In genomic region chr13:79581870-79582315, GRCh38 we compare ENCODE assay signal across 15 cellular contexts.
DNase-seq lines count a peak whose midpoint lies in the region; TF ChIP-seq lines count a peak whose summit lies in the region.
"Had no signal": no experiment of that assay in that cellular context is flagged by ENCODE, and none has a peak within 500 bp of the region (broad histone marks: within the 10 kb centered on the region; RNA-seq: fewer than 3 reads in every experiment).

No MANE protein-coding gene starts in this region.

- H3K36me3 ChIP-seq in BE2C: no peaks in the 10 kb centered on the region

- intact Hi-C loops in lower leg skin (cut with DNase I; ENCODE audit: low total_unique reads): no loop called here

- TF ChIP-seq POLR2A in lower leg skin (IDR thresholded peaks at IDR 0.05): no peak

- CTCF ChIA-PET in activated CD4-positive, alpha-beta T cell treated with anti-CD3 and anti-CD28 coated beads, Interleukin-2, amount 10 ng/mL, durations not matched to agents 7 days and 5 days (lab: Charles Lee): no interaction called here
- CTCF ChIA-PET in GM10248 (lab: Yijun Ruan, JAX): no interaction called here

- H3K27me3 ChIP-seq in BE2C: no peaks in the 10 kb centered on the region

- H3K4me1 Mint-ChIP-seq in activated CD4-positive, alpha-beta T cell treated with anti-CD3 and anti-CD28 coated beads, Interleukin-2, amount 10 ng/mL, durations not matched to agents 7 days and 5 days: no peaks in the 10 kb centered on the region
- H3K4me1 Mint-ChIP-seq in immature natural killer cell: no peaks in the 10 kb centered on the region
- H3K4me1 Mint-ChIP-seq: activated naive CD4-positive, alpha-beta T cell treated with anti-CD3 and anti-CD28 coated beads, Interleukin-2, amount 50 U/mL, for 24 hours had no signal

- DNase-seq in BE2C (peak; percentile 69), NCI-H82 (lab: John Stamatoyannopoulos, UW) (peak; percentile 91), epithelial cell of esophagus (ENCODE audit: low read depth) (peak; percentile 56), lower leg skin (ENCODE audit: low spot score in 2 of 2) (peak; percentile 27 to 84), immature natural killer cell (no peak), HPDE6-E6E7 (ENCODE audit: extremely low spot score) (no peak), GM10248 (ENCODE audit: extremely low spot score) (no peak)
- DNase-seq in activated CD4-positive, alpha-beta T cell treated with anti-CD3 and anti-CD28 coated beads, Interleukin-2, amount 10 ng/mL, durations not matched to agents 7 days and 5 days: no peak
- DNase-seq: activated CD8-positive, alpha-beta T cell treated with anti-CD3 and anti-CD28 coated beads for 36 hours; AML-193; effector CD8-positive, alpha-beta T cell; HFFc6; NCI-H748 treated with DMSO at 0.1 percent for 48 hours; stimulated activated CD4-positive, alpha-beta T cell treated with anti-CD3 and anti-CD28 coated beads, Interleukin-4, amount 100 ng/mL, for 4 hours had no signal

- H3K4me3 Mint-ChIP-seq in activated CD4-positive, alpha-beta T cell treated with anti-CD3 and anti-CD28 coated beads, Interleukin-2, amount 10 ng/mL, durations not matched to agents 7 days and 5 days: no peak overlapping the region
- H3K4me3 Mint-ChIP-seq in immature natural killer cell: no peak overlapping the region
- H3K4me3 Mint-ChIP-seq: activated CD8-positive, alpha-beta T cell treated with anti-CD3 and anti-CD28 coated beads for 36 hours; activated naive CD4-positive, alpha-beta T cell treated with anti-CD3 and anti-CD28 coated beads, Interleukin-2, amount 50 U/mL, for 24 hours; HFFc6 had no signal

- H3K27ac Mint-ChIP-seq in activated CD4-positive, alpha-beta T cell treated with anti-CD3 and anti-CD28 coated beads, Interleukin-2, amount 10 ng/mL, durations not matched to agents 7 days and 5 days: no peak overlapping the region
- no peak overlapping the region for H3K27ac Mint-ChIP-seq in immature natural killer cell
- H3K27ac Mint-ChIP-seq: activated CD8-positive, alpha-beta T cell treated with anti-CD3 and anti-CD28 coated beads for 36 hours; activated naive CD4-positive, alpha-beta T cell treated with anti-CD3 and anti-CD28 coated beads, Interleukin-2, amount 50 U/mL, for 24 hours; HFFc6 had no signal

- H3K4me1 ChIP-seq in BE2C: no peaks in the 10 kb centered on the region; the same call in 1 of the 2 replicates

- no peaks in the 10 kb centered on the region for H3K9me3 Mint-ChIP-seq in activated CD4-positive, alpha-beta T cell treated with anti-CD3 and anti-CD28 coated beads, Interleukin-2, amount 10 ng/mL, durations not matched to agents 7 days and 5 days
- H3K9me3 Mint-ChIP-seq in immature natural killer cell: peaks cover 2 to 13% (median 5%) of the 10 kb centered on the region in 6 donors

- WGBS in lower leg skin, 2 donors: 53 to 63% methylated on average over 2 to 3 of the region's 4 CpGs

- no peak overlapping the region for H3K4me3 ChIP-seq in BE2C (ENCODE audit: low read depth, low read length)
- H3K4me3 ChIP-seq in epithelial cell of esophagus (ENCODE audit: low read length): no peak overlapping the region
- H3K4me3 ChIP-seq in lower leg skin (ENCODE audit: low read depth, poor library complexity, severe bottlenecking): no peak overlapping the region

- H3K36me3 Mint-ChIP-seq in activated CD4-positive, alpha-beta T cell treated with anti-CD3 and anti-CD28 coated beads, Interleukin-2, amount 10 ng/mL, durations not matched to agents 7 days and 5 days (ENCODE audit: low read depth): no peaks in the 10 kb centered on the region
- H3K36me3 Mint-ChIP-seq in immature natural killer cell: no peaks in the 10 kb centered on the region
- H3K36me3 Mint-ChIP-seq: activated naive CD4-positive, alpha-beta T cell treated with anti-CD3 and anti-CD28 coated beads, Interleukin-2, amount 50 U/mL, for 24 hours had no signal

- H3K9me3 ChIP-seq in BE2C: no peaks in the 10 kb centered on the region

- POLR2A ChIA-PET in activated CD4-positive, alpha-beta T cell treated with anti-CD3 and anti-CD28 coated beads, Interleukin-2, amount 10 ng/mL, durations not matched to agents 7 days and 5 days (lab: Charles Lee): no interaction called here
- POLR2A ChIA-PET in GM10248 (lab: Yijun Ruan, JAX): interaction anchor here (0.6 kb wide), 1 partner anchor 84 kb away, joined by 5 read pairs; no protein-coding TSS in a partner anchor

- peaks cover 5% of the 10 kb centered on the region for H3K27me3 Mint-ChIP-seq in activated CD4-positive, alpha-beta T cell treated with anti-CD3 and anti-CD28 coated beads, Interleukin-2, amount 10 ng/mL, durations not matched to agents 7 days and 5 days
- H3K27me3 Mint-ChIP-seq in immature natural killer cell (ENCODE audit: low read depth in 3 of 3): peaks cover 1 to 3% (median 2%) of the 10 kb centered on the region in 3 donors
- H3K27me3 Mint-ChIP-seq: activated CD8-positive, alpha-beta T cell treated with anti-CD3 and anti-CD28 coated beads for 36 hours; activated naive CD4-positive, alpha-beta T cell treated with anti-CD3 and anti-CD28 coated beads, Interleukin-2, amount 50 U/mL, for 24 hours had no signal

- no peak for TF ChIP-seq CTCF in BE2C (IDR thresholded peaks at IDR 0.05; ENCODE audit: low read depth, low read length)
- TF ChIP-seq CTCF in epithelial cell of esophagus (IDR thresholded peaks at IDR 0.05; ENCODE audit: insufficient read depth, low read depth, low read length, missing control alignments): no peak
- no peak for TF ChIP-seq CTCF in lower leg skin (IDR thresholded peaks at IDR 0.05)
- TF ChIP-seq CTCF in GM10248 (IDR thresholded peaks at IDR 0.05; ENCODE audit: control extremely low read depth, extremely low read depth, low read depth, missing control alignments): no peak

Comparison
In these comparisons a context has a peak if more than half of its experiments do, and no peak if none do; other contexts are left out.
1. DNase-seq: peak in BE2C (single experiment), NCI-H82 (single experiment), epithelial cell of esophagus (single experiment) and lower leg skin (2 of 2); none in activated CD4-positive, alpha-beta T cell treated with anti-CD3 and anti-CD28 coated beads, Interleukin-2, amount 10 ng/mL, durations not matched to agents 7 days and 5 days (single experiment), immature natural killer cell (0 of 3), HPDE6-E6E7 (single experiment) and GM10248 (single experiment).